ENCODE assay signal across 21 cellular contexts in the genomic region with DNA sequence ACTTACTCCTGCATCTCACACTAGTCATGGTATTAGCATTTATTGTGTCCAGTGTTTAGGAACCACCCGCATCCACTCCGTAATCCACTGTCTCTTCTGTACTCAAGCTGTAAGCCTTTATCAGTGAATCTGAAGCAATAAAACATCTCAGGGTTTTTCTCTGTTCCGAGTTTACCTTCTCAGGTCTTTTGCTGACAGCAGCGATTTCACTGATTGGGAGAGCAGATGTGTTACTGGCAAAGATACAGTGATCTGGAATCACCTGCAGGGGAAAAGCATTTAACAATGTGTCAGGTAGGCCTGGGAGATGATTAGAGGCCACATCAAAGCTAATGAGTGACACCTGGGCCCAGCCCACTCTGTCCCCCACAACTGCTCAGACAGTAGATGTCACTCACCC.
"Had no signal": no experiment of that assay in that cellular context is flagged by ENCODE, and none has a peak within 500 bp of the region (broad histone marks: within the 10 kb centered on the region; RNA-seq: fewer than 3 reads in every experiment).

No MANE protein-coding gene starts in this region.

- H3K27ac Mint-ChIP-seq: natural killer cell had no signal

- H3K9me3 Mint-ChIP-seq: activated naive CD4-positive, alpha-beta T cell treated with anti-CD3 and anti-CD28 coated beads, Interleukin-2, amount 50 U/mL, for 24 hours; immature natural killer cell; natural killer cell had no signal

- H3K4me2 ChIP-seq: hepatocyte had no signal

- H3K4me3 Mint-ChIP-seq: activated naive CD4-positive, alpha-beta T cell treated with anti-CD3 and anti-CD28 coated beads, Interleukin-2, amount 50 U/mL, for 24 hours; immature natural killer cell; natural killer cell had no signal

- H3K79me2 ChIP-seq: hepatocyte had no signal

- H3K4me3 ChIP-seq: adrenal gland, hepatocyte, left lung, pancreas, transverse colon, uterus had no signal

- FAIRE-seq: astrocyte, pancreas had no signal

- H3K4me1 ChIP-seq: adrenal gland, foreskin keratinocyte, left lung, pancreas, transverse colon, uterus had no signal

- DNase-seq: activated CD4-positive, alpha-beta T cell treated with anti-CD3 and anti-CD28 coated beads for 1 hour; activated CD4-positive, alpha-beta T cell treated with anti-CD3 and anti-CD28 coated beads, Interleukin-2, amount 50 U/mL, for 1 hour; activated gamma-delta T cell treated with Interleukin-2 at 50 U/mL for 16 hours; activated T-cell treated with anti-CD3 and anti-CD28 coated beads, Interleukin-2, amount 50 U/mL, for 1 hour; adrenal gland; central memory CD4-positive, alpha-beta T cell; effector CD8-positive, alpha-beta T cell; foreskin keratinocyte; immature natural killer cell; kidney glomerular epithelial cell; left lung; natural killer cell; pancreas; right cardiac atrium; stimulated activated CD4-positive, alpha-beta T cell treated with anti-CD3 and anti-CD28 coated beads, Interleukin-12 subunit alpha, Interleukin-12 subunit beta, amount 100 ng/mL, for 4 hours; transverse colon; uterus; WERI-Rb-1 had no signal

- H2AFZ ChIP-seq: hepatocyte had no signal

- H3K27ac ChIP-seq: adrenal gland, foreskin keratinocyte, hepatocyte, left lung, pancreas, transverse colon, uterus, WERI-Rb-1 had no signal

- H3K27me3 ChIP-seq: adrenal gland, foreskin keratinocyte, hepatocyte, left lung, pancreas, transverse colon, uterus had no signal

- H3K4me1 Mint-ChIP-seq: activated naive CD4-positive, alpha-beta T cell treated with anti-CD3 and anti-CD28 coated beads, Interleukin-2, amount 50 U/mL, for 24 hours; immature natural killer cell; natural killer cell had no signal

- ATAC-seq: foreskin keratinocyte, natural killer cell had no signal

- H3K36me3 ChIP-seq: uterus had no signal

- H3K27me3 Mint-ChIP-seq: activated naive CD4-positive, alpha-beta T cell treated with anti-CD3 and anti-CD28 coated beads, Interleukin-2, amount 50 U/mL, for 24 hours had no signal

- H3K9me3 ChIP-seq: adrenal gland, left lung, pancreas, transverse colon, uterus had no signal
